8 cellular contexts compared by ENCODE assay signal in genomic region chr2:148643998-148644884, GRCh38. TPM values are rescaled to one million over a fixed set of nuclear protein-coding genes. Genes with fewer than 3 reads are reported as not detected.
DNase-seq lines count a peak whose midpoint lies in the region; ATAC-seq and TF ChIP-seq lines count a peak whose summit lies in the region.

Gene EPC2, plus strand, starts transcription at chr2:148644751. Its CDS starts 267 bp downstream, at chr2:148645018.

- H3K36me3 ChIP-seq in uterus = no peaks in the 10 kb centered on the region

- intact Hi-C loops in T-helper 2 cell treated with Interferon-gamma antibody and Interleukin-4, amounts not matched to agents 100 ng/mL and 5 ng/mL, for 36 hours (cut with micrococcal nuclease) = loop anchor here (1.0 to 10.0 kb wide), 3 partner anchors 41 to 1347 kb away; partner anchors contain the start of gene ACVR2A
- intact Hi-C loops in right cardiac atrium (cut with DNase I) = loop anchor here in 2 of 4 donors (10.0 kb wide), 2 partner anchors 131 to 351 kb away; no protein-coding TSS in a partner anchor
- intact Hi-C loops in uterus (cut with DNase I; ENCODE audit: low total_unique reads) = no loop called here

- under 1% methylated on average over 94 of the region's 94 CpGs for WGBS in right cardiac atrium

- DNase-seq in GM13977 (ENCODE audit: low spot score) (peak; percentile 88), NCI-H146 (lab: John Stamatoyannopoulos, UW) (peak; percentile 82), anterior cingulate cortex (lab: John Stamatoyannopoulos, UW) (peak in 57 of 58 donors; percentile 59 to 96 (median 86)), right cardiac atrium (peak; percentile 87 to 96 (median 96)), putamen (ENCODE audit: low spot score) (peak; percentile 88), uterus (peak; percentile 85 to 89)

- H3K4me1 ChIP-seq in right cardiac atrium (ENCODE audit: control insufficient read depth, insufficient read depth, low read length) (no peaks in the 10 kb centered on the region), uterus (no peaks in the 10 kb centered on the region)

- H3K27me3 ChIP-seq in right cardiac atrium (ENCODE audit: control insufficient read depth, insufficient read depth) (no peaks in the 10 kb centered on the region), uterus (no peaks in the 10 kb centered on the region)

- peak in 1 of 2 donors; percentile 41 for TF ChIP-seq POLR2A in uterus (IDR thresholded peaks at IDR 0.05)

- in situ Hi-C loops in GM13977 (cut with MboI; ENCODE audit: low pct_unique_long_range_greater_than_20kb, low sequenced_read_pairs, unreplicated experiment) = no loop called here

- H3K9me3 ChIP-seq in right cardiac atrium (ENCODE audit: control insufficient read depth, low read length) = no peaks in the 10 kb centered on the region
- H3K9me3 ChIP-seq in uterus = no peaks in the 10 kb centered on the region

- TF ChIP-seq CTCF in GM13977 (IDR thresholded peaks at IDR 0.05; ENCODE audit: extremely low read depth, insufficient read depth, missing control alignments) (no peak), uterus (IDR thresholded peaks at IDR 0.05) (no peak)

- ATAC-seq in HG02763 (IDR thresholded peaks at IDR 0.05; ENCODE audit: unreplicated experiment) (peak; percentile 62), right cardiac atrium (peak; percentile 94 to 95)

- H3K4me3 ChIP-seq in right cardiac atrium (ENCODE audit: low read length) (peak within 1 kb of the TSS; percentile 92), uterus (peak within 1 kb of the TSS; percentile 77 to 79)

- H3K27ac ChIP-seq in right cardiac atrium (ENCODE audit: low read length) (peak within 1 kb of the TSS; percentile 98), uterus (peak within 1 kb of the TSS; percentile 99 to 100)

RNA-seq across cellular contexts. Expression of gene EPC2, which starts in this region (rescaled TPM):
- 36.2 and 40.6 TPM in 2 replicates for total RNA-seq in T-helper 2 cell treated with Interferon-gamma antibody and Interleukin-4, amounts not matched to agents 100 ng/mL and 5 ng/mL, for 36 hours
- 10 to 100 TPM; 23.5 to 27.8 (median 26.8) TPM for total RNA-seq in right cardiac atrium
- polyA plus RNA-seq in right cardiac atrium = 9.9 TPM
- 10 to 100 TPM; 14.3 to 71.4 (median 33.8) TPM for total RNA-seq in uterus

Comparison
In these comparisons a context has a peak if more than half of its experiments do, and no peak if none do; other contexts are left out.
1. Peak in every context shown above with its lines: DNase-seq, ATAC-seq, H3K4me3 ChIP-seq and H3K27ac ChIP-seq.